In the genomic region with DNA sequence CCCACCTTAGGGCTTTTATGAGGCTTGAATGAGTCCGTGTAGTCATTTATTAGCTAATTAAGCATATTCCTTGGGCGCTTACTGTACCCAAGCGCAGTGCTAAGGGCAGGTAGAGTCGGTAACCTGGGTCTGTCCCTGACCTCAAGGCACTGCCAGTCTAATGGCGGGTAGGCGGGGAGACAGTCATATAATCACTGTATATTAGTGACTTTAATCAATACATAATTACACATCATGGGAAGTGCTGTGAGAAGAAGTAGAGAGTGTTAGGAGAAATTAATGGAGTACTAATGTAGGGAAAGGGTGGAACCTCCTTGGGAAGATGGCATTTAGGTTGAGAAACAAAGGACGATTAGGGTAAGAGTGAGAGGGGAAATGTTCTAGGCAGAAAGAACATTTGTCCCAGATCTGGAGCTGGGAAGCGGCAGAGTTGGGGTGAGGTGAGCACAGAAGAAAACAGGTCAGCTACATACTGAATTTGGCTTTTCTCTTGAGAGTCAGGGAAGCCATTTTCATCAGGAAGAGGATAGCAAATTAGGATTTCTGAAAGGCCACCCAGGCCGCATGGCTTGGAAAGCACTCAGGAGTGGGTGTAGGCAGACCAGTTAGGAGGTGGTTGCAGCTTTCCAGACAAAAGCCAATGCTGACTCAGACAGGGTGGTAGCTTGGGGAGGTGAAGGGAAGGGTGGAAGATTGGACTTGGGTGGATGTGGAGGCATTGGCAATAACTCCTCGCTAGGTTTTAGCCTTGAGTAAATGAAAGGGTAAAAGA, we compare ENCODE assay signal across 1 cellular context.
TF ChIP-seq lines count a peak whose summit lies in the region.

No MANE protein-coding gene starts in this region.

TF ChIP-seq in neural cell, 6 proteins besides CTCF, POLR2A, EP300 and RAD21 (continued from another document):
- TF ChIP-seq, protein P1, sequence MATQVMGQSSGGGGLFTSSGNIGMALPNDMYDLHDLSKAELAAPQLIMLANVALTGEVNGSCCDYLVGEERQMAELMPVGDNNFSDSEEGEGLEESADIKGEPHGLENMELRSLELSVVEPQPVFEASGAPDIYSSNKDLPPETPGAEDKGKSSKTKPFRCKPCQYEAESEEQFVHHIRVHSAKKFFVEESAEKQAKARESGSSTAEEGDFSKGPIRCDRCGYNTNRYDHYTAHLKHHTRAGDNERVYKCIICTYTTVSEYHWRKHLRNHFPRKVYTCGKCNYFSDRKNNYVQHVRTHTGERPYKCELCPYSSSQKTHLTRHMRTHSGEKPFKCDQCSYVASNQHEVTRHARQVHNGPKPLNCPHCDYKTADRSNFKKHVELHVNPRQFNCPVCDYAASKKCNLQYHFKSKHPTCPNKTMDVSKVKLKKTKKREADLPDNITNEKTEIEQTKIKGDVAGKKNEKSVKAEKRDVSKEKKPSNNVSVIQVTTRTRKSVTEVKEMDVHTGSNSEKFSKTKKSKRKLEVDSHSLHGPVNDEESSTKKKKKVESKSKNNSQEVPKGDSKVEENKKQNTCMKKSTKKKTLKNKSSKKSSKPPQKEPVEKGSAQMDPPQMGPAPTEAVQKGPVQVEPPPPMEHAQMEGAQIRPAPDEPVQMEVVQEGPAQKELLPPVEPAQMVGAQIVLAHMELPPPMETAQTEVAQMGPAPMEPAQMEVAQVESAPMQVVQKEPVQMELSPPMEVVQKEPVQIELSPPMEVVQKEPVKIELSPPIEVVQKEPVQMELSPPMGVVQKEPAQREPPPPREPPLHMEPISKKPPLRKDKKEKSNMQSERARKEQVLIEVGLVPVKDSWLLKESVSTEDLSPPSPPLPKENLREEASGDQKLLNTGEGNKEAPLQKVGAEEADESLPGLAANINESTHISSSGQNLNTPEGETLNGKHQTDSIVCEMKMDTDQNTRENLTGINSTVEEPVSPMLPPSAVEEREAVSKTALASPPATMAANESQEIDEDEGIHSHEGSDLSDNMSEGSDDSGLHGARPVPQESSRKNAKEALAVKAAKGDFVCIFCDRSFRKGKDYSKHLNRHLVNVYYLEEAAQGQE (IDR thresholded peaks at IDR 0.05; ENCODE audit: borderline replicate concordance) = no peak
- TF ChIP-seq EZH2 (IDR thresholded peaks at IDR 0.05; ENCODE audit: borderline replicate concordance, insufficient read depth, low read length, poor library complexity, severe bottlenecking) (no peak), MXI1 (conservative IDR thresholded peaks at IDR 0.05; ENCODE audit: poor library complexity, severe bottlenecking) (no peak)
